3 cellular contexts compared by ENCODE assay signal in genomic region chr5:5475967-5476366, GRCh38.
A peak's percentile ranks its signal among the peaks of the same experiment; 100 is the strongest.
TF ChIP-seq lines count a peak whose summit lies in the region.

No MANE protein-coding gene starts in this region.

TF ChIP-seq in A549, 52 proteins besides CTCF, POLR2A, EP300 and RAD21:
- TF ChIP-seq SMC3 (IDR thresholded peaks at IDR 0.05) (no peak), FOSB (CRISPR knock-in tag; IDR thresholded peaks at IDR 0.05) (no peak), MAFK (IDR thresholded peaks at IDR 0.05; ENCODE audit: partially characterized antibody) (peak; percentile 83)

TF ChIP-seq in IMR-90, 13 proteins besides CTCF, POLR2A, EP300 and RAD21:
- TF ChIP-seq MAFK (IDR thresholded peaks at IDR 0.05; ENCODE audit: low read depth, low read length) (peak; percentile 69), CHD1 (IDR thresholded peaks at IDR 0.05; ENCODE audit: low read depth, low read length) (no peak)

TF ChIP-seq in K562, 482 proteins besides CTCF, POLR2A, EP300 and RAD21:
- no peak for TF ChIP-seq ZNF589 (CRISPR knock-in tag; IDR thresholded peaks at IDR 0.05; ENCODE audit: low read depth)
- TF ChIP-seq E2F8 (IDR thresholded peaks at IDR 0.05; ENCODE audit: low read depth, partially characterized antibody) = no peak
- TF ChIP-seq HEY1 (CRISPR knock-in tag; IDR thresholded peaks at IDR 0.05; ENCODE audit: borderline replicate concordance) = no peak
- TF ChIP-seq C11orf30 (IDR thresholded peaks at IDR 0.05; ENCODE audit: low read depth) = peak; percentile 83
- peak; percentile 71 for TF ChIP-seq MAFG (tag; conservative IDR thresholded peaks at IDR 0.05)
- no peak for TF ChIP-seq CBFA2T2 (conservative IDR thresholded peaks at IDR 0.05)
- peak; percentile 33; the same call in 1 of the 2 replicates for TF ChIP-seq MAFK (IDR thresholded peaks at IDR 0.05; ENCODE audit: low read length)
- no peak for TF ChIP-seq YY1 (IDR thresholded peaks at IDR 0.05; ENCODE audit: borderline replicate concordance in 1 of 3, control insufficient read depth in 1 of 3, extremely low read depth in 1 of 3, insufficient read depth in 3 of 3, insufficient read length in 1 of 3, insufficient replicate concordance in 2 of 3, low read depth in 1 of 3, low read length in 2 of 3)
- no peak for TF ChIP-seq BACH1 (tag; IDR thresholded peaks at IDR 0.05)
- TF ChIP-seq ZNF316 (IDR thresholded peaks at IDR 0.05) = peak; percentile 93
- TF ChIP-seq MAFF (IDR thresholded peaks at IDR 0.05; ENCODE audit: low read length) = peak; percentile 57; the same call in 1 of the 2 replicates
- TF ChIP-seq, protein P1, sequence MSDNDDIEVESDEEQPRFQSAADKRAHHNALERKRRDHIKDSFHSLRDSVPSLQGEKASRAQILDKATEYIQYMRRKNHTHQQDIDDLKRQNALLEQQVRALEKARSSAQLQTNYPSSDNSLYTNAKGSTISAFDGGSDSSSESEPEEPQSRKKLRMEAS (CRISPR knock-in tag; IDR thresholded peaks at IDR 0.05) = no peak
